ENCODE assay signal across 28 cellular contexts in genomic region chr15:82710926-82711490, GRCh38. TPM values are rescaled to one million over a fixed set of nuclear protein-coding genes. Genes with fewer than 3 reads are reported as not detected.
DNase-seq lines count a peak whose midpoint lies in the region; ATAC-seq, FAIRE-seq and TF ChIP-seq lines count a peak whose summit lies in the region.
"Had no signal": no experiment of that assay in that cellular context is flagged by ENCODE, and none has a peak within 500 bp of the region (broad histone marks: within the 10 kb centered on the region; RNA-seq: fewer than 3 reads in every experiment).

No MANE protein-coding gene starts in this region.

- peaks cover 19% of the 10 kb centered on the region for H3K27me3 Mint-ChIP-seq in activated CD8-positive, alpha-beta T cell treated with anti-CD3 and anti-CD28 coated beads for 36 hours
- peaks cover 2% of the 10 kb centered on the region for H3K27me3 Mint-ChIP-seq in activated CD8-positive, alpha-beta T cell treated with anti-CD3 and anti-CD28 coated beads, Interleukin-2, amount 10 ng/mL, durations not matched to agents 7 days and 5 days (ENCODE audit: low read depth)
- peaks cover 14% of the 10 kb centered on the region for H3K27me3 Mint-ChIP-seq in neural crest cell (ENCODE audit: low read depth)

- H3K79me2 ChIP-seq in H1 (ENCODE audit: control insufficient read depth in 1 of 2, insufficient read depth in 2 of 2, low read length in 2 of 2), result peaks cover 0 to 3% of the 10 kb centered on the region in 2 experiments; a peak in 1 of 4 replicates
- H3K79me2 ChIP-seq: hepatocyte had no signal

- WGBS in H1 (ENCODE audit: extremely low coverage in 1 of 2, insufficient coverage in 1 of 2, insufficient read length in 1 of 2, insufficient replicate concordance in 2 of 2, low coverage in 1 of 2, low lambda C conversion rate in 2 of 2, missing lambda C conversion rate in 1 of 2), 2 experiments, result 94% methylated on average over 26 of the region's 26 CpGs; no CpG with 5 or more reads in 1 of the 2 experiments
- WGBS in pancreas, 2 donors, result 91 to 96% methylated on average over 25 to 26 of the region's 26 CpGs

- H3K4me3 ChIP-seq in H1 (ENCODE audit: extremely low read depth in 1 of 4, insufficient read depth in 2 of 4, low read depth in 3 of 4, low read length in 4 of 4) (no peak overlapping the region), pancreas (no peak overlapping the region)
- H3K4me3 ChIP-seq: mucosa of descending colon had no signal

- H3K14ac ChIP-seq in H1 (ENCODE audit: insufficient read length), result no peak overlapping the region

- H3K4ac ChIP-seq in H1 (replicated peaks; ENCODE audit: insufficient read length, low read depth, low read length), result peak overlapping the region; percentile 57

- H3K27ac ChIP-seq in H1 (ENCODE audit: low read depth, low read length) (no peak overlapping the region), pancreas (no peak overlapping the region)
- H3K27ac ChIP-seq: foreskin keratinocyte, hepatocyte, HL-60, transverse colon had no signal

- no peak overlapping the region for H4K5ac ChIP-seq in H1 (ENCODE audit: insufficient read length, low read depth, low read length)

- H2BK15ac ChIP-seq in H1 (ENCODE audit: low read length), result no peak overlapping the region

- H2AFZ ChIP-seq in H1 (ENCODE audit: low read length), result no peak overlapping the region
- H2AFZ ChIP-seq: hepatocyte had no signal

- no peak overlapping the region for H3K9ac ChIP-seq in H1 (replicated peaks in 1 of 4; ENCODE audit: extremely low read depth in 1 of 4, low read depth in 3 of 4, low read length in 3 of 4)

- no peak overlapping the region for H2BK120ac ChIP-seq in H1 (replicated peaks; ENCODE audit: low read depth, low read length)

- peak overlapping the region in 1 of 2 experiments; percentile 84; a peak in 1 of 4 replicates for H3K4me2 ChIP-seq in H1 (ENCODE audit: insufficient read depth in 1 of 2, low read depth in 2 of 2, low read length in 2 of 2)

- no peak for TF ChIP-seq EP300 in H1 (IDR thresholded peaks at IDR 0.05; ENCODE audit: borderline replicate concordance in 1 of 2, low read depth in 2 of 2, low read length in 2 of 2)

- H3K36me3 Mint-ChIP-seq in activated CD8-positive, alpha-beta T cell treated with anti-CD3 and anti-CD28 coated beads for 36 hours (ENCODE audit: low read depth), result no peaks in the 10 kb centered on the region
- H3K36me3 Mint-ChIP-seq in activated CD8-positive, alpha-beta T cell treated with anti-CD3 and anti-CD28 coated beads, Interleukin-2, amount 10 ng/mL, durations not matched to agents 7 days and 5 days (ENCODE audit: low read depth), result no peaks in the 10 kb centered on the region
- H3K36me3 Mint-ChIP-seq in neural crest cell (ENCODE audit: low read depth), result no peaks in the 10 kb centered on the region

- no peak for TF ChIP-seq CTCF in activated CD8-positive, alpha-beta T cell treated with anti-CD3 and anti-CD28 coated beads for 36 hours (IDR thresholded peaks at IDR 0.05)
- TF ChIP-seq CTCF in GM20000 (IDR thresholded peaks at IDR 0.05; ENCODE audit: extremely low read depth, missing control alignments) (no peak), H1 (IDR thresholded peaks at IDR 0.05; ENCODE audit: control extremely low read depth in 1 of 3, insufficient read depth in 1 of 3, low read depth in 1 of 3, low read length in 3 of 3) (no peak), neural crest cell (conservative IDR thresholded peaks at IDR 0.05) (no peak), pancreas (IDR thresholded peaks at IDR 0.05) (no peak)

- H3K27me3 ChIP-seq in H1 (replicated peaks in 1 of 4; ENCODE audit: control insufficient read depth in 3 of 4, extremely low read depth in 1 of 4, insufficient read depth in 3 of 4, low read length in 3 of 4) (peaks cover 0 to 7% (median 1%) of the 10 kb centered on the region in 4 experiments; a peak in 3 of 7 replicates), pancreas (no peaks in the 10 kb centered on the region)
- H3K27me3 ChIP-seq: BE2C, foreskin keratinocyte, hepatocyte had no signal

- TF ChIP-seq RAD21 in H1 (IDR thresholded peaks at IDR 0.05 in 1 of 2, conservative IDR thresholded peaks at IDR 0.05 in 1 of 2; ENCODE audit: low read depth in 2 of 2, low read length in 2 of 2), result no peak

- no peaks in the 10 kb centered on the region for H3K79me1 ChIP-seq in H1 (ENCODE audit: low read depth, low read length)

- intact Hi-C loops in activated CD8-positive, alpha-beta T cell treated with anti-CD3 and anti-CD28 coated beads for 36 hours (cut with micrococcal nuclease), result no loop called here
- intact Hi-C loops in pancreas (cut with DNase I), result no loop called here

- H3K9me3 Mint-ChIP-seq in activated CD8-positive, alpha-beta T cell treated with anti-CD3 and anti-CD28 coated beads for 36 hours, result no peaks in the 10 kb centered on the region
- H3K9me3 Mint-ChIP-seq in activated CD8-positive, alpha-beta T cell treated with anti-CD3 and anti-CD28 coated beads, Interleukin-2, amount 10 ng/mL, durations not matched to agents 7 days and 5 days (ENCODE audit: insufficient read depth), result no peaks in the 10 kb centered on the region
- H3K9me3 Mint-ChIP-seq in neural crest cell, result no peaks in the 10 kb centered on the region
- H3K9me3 Mint-ChIP-seq: activated naive CD4-positive, alpha-beta T cell treated with anti-CD3 and anti-CD28 coated beads for 36 hours had no signal

- H3K4me1 ChIP-seq in H1 (replicated peaks in 1 of 4; ENCODE audit: control insufficient read depth in 3 of 4, insufficient read depth in 4 of 4, low read length in 3 of 4) (peaks cover 0 to 13% (median 5%) of the 10 kb centered on the region in 4 experiments; a peak in 6 of 7 replicates), pancreas (peaks cover 0 to 5% (median 0%) of the 10 kb centered on the region in 3 donors)
- H3K4me1 ChIP-seq: foreskin keratinocyte had no signal

- H4K91ac ChIP-seq in H1 (replicated peaks; ENCODE audit: insufficient read length, low read length), result no peak overlapping the region

- ATAC-seq in activated CD8-positive, alpha-beta T cell treated with anti-CD3 and anti-CD28 coated beads for 36 hours, result no peak
- no peak for ATAC-seq in activated CD8-positive, alpha-beta T cell treated with anti-CD3 and anti-CD28 coated beads, Interleukin-2, amount 10 ng/mL, durations not matched to agents 7 days and 5 days
- ATAC-seq in pancreas, result no peak
- ATAC-seq: foreskin keratinocyte; mucosa of descending colon; right cardiac atrium; stimulated activated naive CD8-positive, alpha-beta T cell treated with anti-CD3 and anti-CD28 coated beads, Interleukin-15, Interleukin-2, amounts not matched to agents 100 U/mL and 50 U/mL, for 24 hours had no signal

- no peak for DNase-seq in activated CD8-positive, alpha-beta T cell treated with anti-CD3 and anti-CD28 coated beads for 36 hours
- no peak for DNase-seq in activated CD8-positive, alpha-beta T cell treated with anti-CD3 and anti-CD28 coated beads, Interleukin-2, amount 10 ng/mL, durations not matched to agents 7 days and 5 days
- peak; percentile 33 for DNase-seq in GM20000 (ENCODE audit: low spot score)
- DNase-seq in H1 (ENCODE audit: low read depth in 1 of 2, low spot score in 2 of 2), result no peak
- DNase-seq in neural crest cell (ENCODE audit: low read depth, low spot score), result no peak
- no peak for DNase-seq in HUDEP-2 (lab: John Stamatoyannopoulos, UW; ENCODE audit: unreplicated experiment in 76 of 76)
- no peak for DNase-seq in superior temporal gyrus (ENCODE audit: extremely low spot score)
- no peak for DNase-seq in pancreas
- DNase-seq: activated CD4-positive, alpha-beta T cell treated with anti-CD3 and anti-CD28 coated beads for 48 hours; activated naive CD4-positive, alpha-beta T cell treated with anti-CD3 and anti-CD28 coated beads for 36 hours; BE2C; effector CD4-positive, alpha-beta T cell; foreskin keratinocyte; mucosa of descending colon; NCI-H1105; NCI-H510A treated with DMSO at 0.1 percent for 48 hours; NK-92 treated with Interleukin-12 subunit alpha and Interleukin-12 subunit beta, amount 100 ng/mL, for 24 hours; right cardiac atrium; SHP77 treated with DMSO at 0.1 percent for 48 hours; stimulated activated CD4-positive, alpha-beta T cell treated with anti-CD3 and anti-CD28 coated beads, Interleukin-12 subunit alpha, Interleukin-12 subunit beta, amount 100 ng/mL, for 4 hours; stimulated activated CD4-positive, alpha-beta T cell treated with anti-CD3 and anti-CD28 coated beads, Interleukin-4, amount 100 ng/mL, for 4 hours; stimulated activated naive CD8-positive, alpha-beta T cell treated with anti-CD3 and anti-CD28 coated beads, Interleukin-15, Interleukin-2, amounts not matched to agents 100 U/mL and 50 U/mL, for 24 hours; SW 1271; transverse colon had no signal

- no peaks in the 10 kb centered on the region for H3K4me1 Mint-ChIP-seq in activated CD8-positive, alpha-beta T cell treated with anti-CD3 and anti-CD28 coated beads for 36 hours (ENCODE audit: low read depth)
- H3K4me1 Mint-ChIP-seq in activated CD8-positive, alpha-beta T cell treated with anti-CD3 and anti-CD28 coated beads, Interleukin-2, amount 10 ng/mL, durations not matched to agents 7 days and 5 days (ENCODE audit: low read depth), result no peaks in the 10 kb centered on the region
- peaks cover 6% of the 10 kb centered on the region for H3K4me1 Mint-ChIP-seq in neural crest cell

- no peak overlapping the region for H3K27ac Mint-ChIP-seq in activated CD8-positive, alpha-beta T cell treated with anti-CD3 and anti-CD28 coated beads for 36 hours
- no peak overlapping the region for H3K27ac Mint-ChIP-seq in activated CD8-positive, alpha-beta T cell treated with anti-CD3 and anti-CD28 coated beads, Interleukin-2, amount 10 ng/mL, durations not matched to agents 7 days and 5 days
- H3K27ac Mint-ChIP-seq in neural crest cell (ENCODE audit: unreplicated experiment), result no peak overlapping the region
- H3K27ac Mint-ChIP-seq: activated naive CD4-positive, alpha-beta T cell treated with anti-CD3 and anti-CD28 coated beads for 36 hours had no signal

- H4K20me1 ChIP-seq in H1 (replicated peaks in 1 of 2; ENCODE audit: control insufficient read depth in 1 of 2, insufficient read depth in 2 of 2, low read length in 2 of 2), result no peaks in the 10 kb centered on the region

- H3K18ac ChIP-seq in H1 (ENCODE audit: extremely low read depth, low read length), result no peak overlapping the region

- POLR2A ChIA-PET in activated CD8-positive, alpha-beta T cell treated with anti-CD3 and anti-CD28 coated beads for 36 hours (lab: Charles Lee), result interaction anchor here (0.7 kb wide), 1 partner anchor 47 kb away, joined by 3 read pairs; no protein-coding TSS in a partner anchor
- POLR2A ChIA-PET in activated CD8-positive, alpha-beta T cell treated with anti-CD3 and anti-CD28 coated beads, Interleukin-2, amount 10 ng/mL, durations not matched to agents 7 days and 5 days (lab: Charles Lee), result no interaction called here
- POLR2A ChIA-PET in H1 (lab: Charles Lee; ENCODE audit: partially characterized antibody), result interaction anchor here (1.1 to 3.4 kb wide), 3 partner anchors 16 to 40 kb away, joined by 3 to 25 read pairs (median 12); no protein-coding TSS in a partner anchor

- no peak overlapping the region for H2AK5ac ChIP-seq in H1 (ENCODE audit: low read depth, low read length)

- H2BK20ac ChIP-seq in H1 (ENCODE audit: low read length), result no peak overlapping the region

- no peak overlapping the region for H2BK12ac ChIP-seq in H1 (ENCODE audit: low read depth, low read length)

- H2BK5ac ChIP-seq in H1 (ENCODE audit: low read depth, low read length), result 0 out of 2 replicates have a peak overlapping the region, but pooled peaks have one; percentile 87

- peaks cover 13% of the 10 kb centered on the region; the same call in 1 of the 2 replicates for H3K23me2 ChIP-seq in H1 (ENCODE audit: low read depth, low read length)

- no peak overlapping the region for H3K23ac ChIP-seq in H1 (ENCODE audit: insufficient read length)

- H3K9me3 ChIP-seq in H1 (ENCODE audit: insufficient read depth in 2 of 2, low read depth in 1 of 2, low read length in 1 of 2), result no peaks in the 10 kb centered on the region
- H3K9me3 ChIP-seq in pancreas, result no peaks in the 10 kb centered on the region
- H3K9me3 ChIP-seq: BE2C, mucosa of descending colon, transverse colon had no signal

- H3K4me3 Mint-ChIP-seq in activated CD8-positive, alpha-beta T cell treated with anti-CD3 and anti-CD28 coated beads for 36 hours, result peak overlapping the region; percentile 44
- H3K4me3 Mint-ChIP-seq in activated CD8-positive, alpha-beta T cell treated with anti-CD3 and anti-CD28 coated beads, Interleukin-2, amount 10 ng/mL, durations not matched to agents 7 days and 5 days, result no peak overlapping the region
- peak overlapping the region; percentile 88 for H3K4me3 Mint-ChIP-seq in neural crest cell

- H3K36me3 ChIP-seq in H1 (ENCODE audit: control insufficient read depth in 2 of 4, insufficient read depth in 4 of 4, low read length in 3 of 4) (no peaks in the 10 kb centered on the region), pancreas (no peaks in the 10 kb centered on the region)
- H3K36me3 ChIP-seq: BE2C, transverse colon had no signal

- CTCF ChIA-PET in activated CD8-positive, alpha-beta T cell treated with anti-CD3 and anti-CD28 coated beads for 36 hours (lab: Charles Lee), result interaction anchor here (1.0 to 1.2 kb wide), 4 partner anchors 30 to 300 kb away, joined by 3 to 4 read pairs (median 3); partner anchors contain the start of gene C15orf40
- CTCF ChIA-PET in activated CD8-positive, alpha-beta T cell treated with anti-CD3 and anti-CD28 coated beads, Interleukin-2, amount 10 ng/mL, durations not matched to agents 7 days and 5 days (lab: Charles Lee), result no interaction called here
- CTCF ChIA-PET in H1 (lab: Charles Lee; ENCODE audit: partially characterized antibody), result interaction anchor here (1.0 to 1.1 kb wide), 2 partner anchors 30 to 42 kb away, joined by 3 to 4 read pairs; no protein-coding TSS in a partner anchor

- FAIRE-seq in H1 (lab: Jason Lieb, UNC) (no peak), pancreas (lab: Jason Lieb, UNC) (no peak)
- FAIRE-seq: A204.1, TTC549 had no signal

- H3K56ac ChIP-seq in H1 (replicated peaks; ENCODE audit: insufficient read length, low read depth, low read length), result no peak overlapping the region

- TF ChIP-seq POLR2A in H1 (IDR thresholded peaks at IDR 0.05; ENCODE audit: control extremely low read depth in 1 of 2, low read depth in 2 of 2, low read length in 2 of 2), result no peak

- H4K8ac ChIP-seq in H1 (ENCODE audit: extremely low read depth, insufficient read depth, low read length), result no peak overlapping the region

RNA-seq across cellular contexts. Expression of gene AP3B2, which starts 1.3 kb away (rescaled TPM):
- under 1 TPM; 0.16 to 0.18 TPM for total RNA-seq in activated CD8-positive, alpha-beta T cell treated with anti-CD3 and anti-CD28 coated beads for 36 hours
- not detected for total RNA-seq in activated CD8-positive, alpha-beta T cell treated with anti-CD3 and anti-CD28 coated beads, Interleukin-2, amount 10 ng/mL, durations not matched to agents 7 days and 5 days
- total RNA-seq in H1 (2021; fragmentation: NEBNext Ultra II Directional; extraction: Animal tissue kit (Norgen Biotek cat#: 25700)), result 23.6 and 25.7 TPM in 2 replicates
- polyA plus RNA-seq in H1 (2011; rRNA removed) (21.8 and 23.2 TPM in 2 replicates), pancreas (10 to 100 TPM in 1 of 2 donors, 1 to 10 TPM in 1; 9.5 to 19.1 TPM)
- 18.4 TPM for polyA plus RNA-seq in H1 (2011; cell fraction: cytosol; rRNA removed)
- 61.5 TPM for polyA plus RNA-seq in H1 (2011; cell fraction: nucleus; rRNA removed)
- polyA plus RNA-seq in H1 (2012, experiment 1 of 2), result 21.5 to 27.7 TPM (median 25.3 TPM) in 4 replicates
- 12.3 TPM for polyA plus RNA-seq in H1 (2012, experiment 2 of 2)
- polyA plus RNA-seq in H1 (2013, experiment 1 of 2), result 12.0 TPM
- polyA plus RNA-seq in H1 (2013, experiment 2 of 2), result 12.4 TPM
- polyA minus RNA-seq in H1 (2011; rRNA and poly(A)+ RNA removed), result 21.7 and 23.2 TPM in 2 replicates
- polyA minus RNA-seq in H1 (2011; cell fraction: cytosol; rRNA and poly(A)+ RNA removed), result 10.1 TPM
- polyA minus RNA-seq in H1 (2011; cell fraction: nucleus; rRNA and poly(A)+ RNA removed), result 14.6 TPM
- total RNA-seq in neural crest cell (17.4 and 20.0 TPM in 2 replicates), pancreas (1 to 10 TPM; 1.6 to 5.1 (median 2.8) TPM)
